In the genomic region with DNA sequence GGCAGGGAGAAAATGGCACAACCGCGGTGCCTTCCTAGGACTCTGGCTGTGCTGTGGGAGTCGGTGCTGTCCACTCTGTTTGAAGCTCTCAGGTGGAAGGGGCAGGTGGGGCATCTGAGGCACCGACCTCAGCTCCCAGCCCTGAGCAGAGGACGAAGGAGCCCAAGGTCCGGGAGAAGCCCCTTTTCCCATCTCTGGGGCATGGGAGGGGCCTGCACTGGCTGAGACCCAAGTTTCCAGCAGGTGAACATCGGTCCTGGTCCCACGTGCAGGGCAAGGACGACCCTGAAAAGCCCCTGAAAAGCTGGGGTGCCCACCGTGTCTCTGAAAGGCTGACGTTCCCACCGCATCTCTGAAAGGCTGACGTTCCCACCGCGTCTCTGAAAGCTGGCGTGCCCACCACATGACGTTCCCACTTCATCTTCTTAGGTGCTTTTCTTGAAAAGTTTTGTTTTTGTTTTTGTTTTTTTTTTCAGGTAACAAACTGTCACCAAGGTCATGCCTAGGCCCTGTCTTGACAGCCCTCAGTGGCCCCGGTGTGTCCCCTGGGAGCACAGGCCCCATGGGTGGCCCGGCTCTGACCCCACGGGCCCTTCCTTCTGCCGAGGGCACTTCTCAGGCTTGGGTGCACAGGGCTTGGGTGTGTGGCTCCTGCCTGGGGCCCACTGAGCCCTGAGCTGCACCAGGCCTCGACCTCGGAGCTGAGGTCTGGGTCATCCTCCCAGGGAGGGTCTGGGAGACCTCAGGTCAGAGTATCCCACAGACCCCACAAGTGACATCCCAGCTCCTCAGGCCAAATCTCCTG, we compare ENCODE assay signal across 14 cellular contexts. TPM values are rescaled to one million over a fixed set of nuclear protein-coding genes. Genes with fewer than 3 reads are reported as not detected.
DNase-seq lines count a peak whose midpoint lies in the region; ATAC-seq, FAIRE-seq and TF ChIP-seq lines count a peak whose summit lies in the region.
"Had no signal": no experiment of that assay in that cellular context is flagged by ENCODE, and none has a peak within 500 bp of the region (broad histone marks: within the 10 kb centered on the region; RNA-seq: fewer than 3 reads in every experiment).

No MANE protein-coding gene starts in this region.

- H3K4me3 ChIP-seq in right lobe of liver: no peak overlapping the region
- H3K4me3 ChIP-seq in HepG2 (replicated peaks in 1 of 3; ENCODE audit: insufficient read depth in 1 of 3, low read depth in 2 of 3, low read length in 3 of 3): no peak overlapping the region
- no peak overlapping the region for H3K4me3 ChIP-seq in HAP-1
- H3K4me3 ChIP-seq: ovary, SK-N-MC, skin epidermis had no signal

- POLR2A ChIA-PET in HepG2 (lab: Yijun Ruan, JAX): no interaction called here

- H3K36me3 Mint-ChIP-seq in effector memory CD8-positive, alpha-beta T cell (ENCODE audit: insufficient read depth): peaks cover 2% of the 10 kb centered on the region
- H3K36me3 Mint-ChIP-seq in nephron progenitor cell (ENCODE audit: low read depth): no peaks in the 10 kb centered on the region

- CTCF ChIA-PET in HepG2 (lab: Yijun Ruan, JAX; ENCODE audit: low intra/inter-chr PET ratio, low total read pairs): no interaction called here

- no peak for FAIRE-seq in HepG2 (lab: Jason Lieb, UNC)

- TF ChIP-seq EP300 in HepG2 (IDR thresholded peaks at IDR 0.05; ENCODE audit: low read depth in 2 of 2, low read length in 2 of 2) (no peak), HepG2 (CRISPR knock-in tag; IDR thresholded peaks at IDR 0.05; ENCODE audit: borderline replicate concordance) (no peak)

- no TSS peak for BruUV-seq in HepG2 (replicated peaks; lab: Mats Ljungman, UMichigan)

- H3K9ac ChIP-seq in HepG2 (ENCODE audit: insufficient read depth, low read depth, low read length): no peak overlapping the region

- no peaks in the 10 kb centered on the region for H3K79me2 ChIP-seq in HepG2 (ENCODE audit: insufficient read depth, low read length)

- H3K9me3 ChIP-seq in right lobe of liver (no peaks in the 10 kb centered on the region), HepG2 (ENCODE audit: low read length) (no peaks in the 10 kb centered on the region), HAP-1 (no peaks in the 10 kb centered on the region)
- H3K9me3 ChIP-seq: ovary had no signal

- H3K27ac ChIP-seq in right lobe of liver (no peak overlapping the region), HepG2 (ENCODE audit: extremely low read length, insufficient read depth, low read length) (no peak overlapping the region)
- H3K27ac ChIP-seq: HL-60, ovary, SK-N-MC, skin epidermis had no signal

- H3K4me1 ChIP-seq in right lobe of liver: no peaks in the 10 kb centered on the region
- peaks cover 28% of the 10 kb centered on the region for H3K4me1 ChIP-seq in HepG2 (ENCODE audit: insufficient read depth, low read length)
- no peaks in the 10 kb centered on the region for H3K4me1 ChIP-seq in HAP-1

- no peaks in the 10 kb centered on the region for H3K27me3 ChIP-seq in right lobe of liver
- H3K27me3 ChIP-seq in HepG2 (ENCODE audit: control insufficient read depth in 1 of 2, insufficient read depth in 2 of 2, low read length in 2 of 2): peaks cover 25 to 74% of the 10 kb centered on the region in 2 experiments; a peak in 4 of 5 replicates
- H3K27me3 ChIP-seq in HAP-1 (ENCODE audit: low read depth): peaks cover 11% of the 10 kb centered on the region
- H3K27me3 ChIP-seq: ovary had no signal

- intact Hi-C loops in right lobe of liver (cut with DNase I) (no loop called here), HepG2 (cut with micrococcal nuclease; ENCODE audit: unreplicated experiment) (no loop called here)

- ATAC-seq in right lobe of liver: no peak
- ATAC-seq in HepG2: no peak
- ATAC-seq in effector memory CD8-positive, alpha-beta T cell (replicated peaks): no peak
- no peak for ATAC-seq in left lobe of liver

- peaks cover 5 to 16% of the 10 kb centered on the region in 2 donors for H3K4me1 Mint-ChIP-seq in effector memory CD8-positive, alpha-beta T cell (ENCODE audit: low read depth in 2 of 2)
- H3K4me1 Mint-ChIP-seq in nephron progenitor cell: peaks cover 8% of the 10 kb centered on the region

- TF ChIP-seq CTCF in right lobe of liver (IDR thresholded peaks at IDR 0.05) (no peak), HepG2 (CRISPR knock-in tag; IDR thresholded peaks at IDR 0.05) (no peak), nephron progenitor cell (IDR thresholded peaks at IDR 0.05) (no peak)

- peaks cover 0 to 28% of the 10 kb centered on the region in 2 donors for H3K27me3 Mint-ChIP-seq in effector memory CD8-positive, alpha-beta T cell
- H3K27me3 Mint-ChIP-seq in nephron progenitor cell (ENCODE audit: low read depth, poor library complexity): peaks cover 35% of the 10 kb centered on the region

- TF ChIP-seq POLR2A in right lobe of liver (IDR thresholded peaks at IDR 0.05) (no peak), HepG2 (IDR thresholded peaks at IDR 0.05; ENCODE audit: insufficient read depth in 1 of 2, low read depth in 2 of 2, low read length in 2 of 2) (no peak)

- H3K4me2 ChIP-seq in HepG2 (ENCODE audit: low read depth, low read length): no peak overlapping the region

- 63% methylated on average over 14 of the region's 23 CpGs for WGBS in right lobe of liver (ENCODE audit: insufficient coverage, low coverage, low lambda C conversion rate, missing lambda C conversion rate)
- 41% methylated on average over 14 of the region's 23 CpGs for WGBS in HepG2 (ENCODE audit: low lambda C conversion rate)

- DNase-seq in right lobe of liver (peak in 2 of 3 donors; percentile 14 to 43), HepG2 (ENCODE audit: low spot score) (no peak), nephron progenitor cell (peak; percentile 2), cortex of kidney (lab: John Stamatoyannopoulos, UW) (no peak), left lobe of liver (ENCODE audit: low spot score) (no peak), HAP-1 (ENCODE audit: low spot score in 2 of 2) (no peak)
- DNase-seq in effector memory CD8-positive, alpha-beta T cell: no peak
- DNase-seq: DND-41; NCI-H1694 treated with DMSO at 0.1 percent for 48 hours; stimulated activated CD4-positive, alpha-beta T cell treated with anti-CD3 and anti-CD28 coated beads, Interleukin-4, amount 100 ng/mL, for 4 hours had no signal

- H4K20me1 ChIP-seq in HepG2 (ENCODE audit: insufficient read depth, low read length): no peaks in the 10 kb centered on the region

- H3K4me3 Mint-ChIP-seq in effector memory CD8-positive, alpha-beta T cell: peak overlapping the region in 1 of 2 donors; percentile 19
- H3K4me3 Mint-ChIP-seq in nephron progenitor cell: no peak overlapping the region

- TF ChIP-seq RAD21 in HepG2 (CRISPR knock-in tag; IDR thresholded peaks at IDR 0.05): no peak

- in situ Hi-C loops in HepG2 (cut with HindIII; ENCODE audit: extremely low pct_ligation_motif_present, low pct_unique_long_range_greater_than_20kb): no loop called here
- in situ Hi-C loops in HAP-1 (cut with MboI; ENCODE audit: low sequenced_read_pairs): no loop called here

- H3K9me3 Mint-ChIP-seq in effector memory CD8-positive, alpha-beta T cell: no peaks in the 10 kb centered on the region
- no peaks in the 10 kb centered on the region for H3K9me3 Mint-ChIP-seq in nephron progenitor cell

- peak overlapping the region; percentile 90 for H3K27ac Mint-ChIP-seq in effector memory CD8-positive, alpha-beta T cell
- H3K27ac Mint-ChIP-seq in nephron progenitor cell: no peak overlapping the region

- H2AFZ ChIP-seq in HepG2 (ENCODE audit: low read length): no peak overlapping the region

- H3K36me3 ChIP-seq in right lobe of liver (no peaks in the 10 kb centered on the region), HepG2 (replicated peaks in 1 of 2; ENCODE audit: control insufficient read depth in 1 of 2, insufficient read depth in 2 of 2, low read length in 2 of 2) (no peaks in the 10 kb centered on the region), HAP-1 (replicated peaks) (no peaks in the 10 kb centered on the region)
- H3K36me3 ChIP-seq: ovary had no signal

TF ChIP-seq in HepG2, 621 proteins besides CTCF, POLR2A, EP300 and RAD21 (continues in another document):
- TF ChIP-seq NAIF1 (CRISPR knock-in tag; IDR thresholded peaks at IDR 0.05; ENCODE audit: borderline replicate concordance) (no peak), MIER3 (CRISPR knock-in tag; IDR thresholded peaks at IDR 0.05; ENCODE audit: borderline replicate concordance) (no peak), NFKB2 (CRISPR knock-in tag; IDR thresholded peaks at IDR 0.05; ENCODE audit: borderline replicate concordance) (no peak), HNRNPUL1 (IDR thresholded peaks at IDR 0.05; ENCODE audit: low read depth, low read length) (no peak), ZNF235 (CRISPR knock-in tag; IDR thresholded peaks at IDR 0.05; ENCODE audit: borderline replicate concordance) (no peak), ZNF672 (CRISPR knock-in tag; IDR thresholded peaks at IDR 0.05) (no peak), MATR3 (CRISPR knock-in tag; IDR thresholded peaks at IDR 0.05) (no peak)

RNA-seq across cellular contexts. Expression of gene SLC9A3, which starts 17.8 kb away (rescaled TPM):
- total RNA-seq in right lobe of liver (1 to 10 TPM in 2 of 6 experiments, under 1 TPM in 4; 0.32 to 1.8 (median 0.46) TPM), HepG2 (2016; rRNA removed; fragmentation: Illumina TruSeq; extraction: Trizol) (1.2 and 1.8 TPM in 2 replicates), left lobe of liver (0.81 TPM)
- 0.30 and 0.35 TPM in 2 replicates for total RNA-seq in HepG2 (2016; cell fraction: cytosol; rRNA removed; fragmentation: Illumina TruSeq; extraction: Trizol; ENCODE audit: low read depth)
- total RNA-seq in HepG2 (2016; cell fraction: insoluble cytoplasmic fraction; rRNA removed; fragmentation: Illumina TruSeq; extraction: Trizol): 1.3 and 1.6 TPM in 2 replicates
- total RNA-seq in HepG2 (2016; cell fraction: membrane; rRNA removed; fragmentation: Illumina TruSeq; extraction: Trizol): 1.5 and 1.9 TPM in 2 replicates
- total RNA-seq in HepG2 (2016; cell fraction: nucleus; rRNA removed; fragmentation: Illumina TruSeq; extraction: Trizol): 1.1 and 1.2 TPM in 2 replicates
- polyA plus RNA-seq in HepG2 (2011; rRNA removed): 1.5 and 1.9 TPM in 2 replicates
- 1.4 TPM in 2 replicates for polyA plus RNA-seq in HepG2 (2011; cell fraction: cytosol; rRNA removed)
- polyA plus RNA-seq in HepG2 (2011; cell fraction: nucleus; rRNA removed): 2.2 and 2.4 TPM in 2 replicates
- polyA plus RNA-seq in HepG2 (2012): 1.1 and 1.4 TPM in 2 replicates
- polyA plus RNA-seq in HepG2 (2016; cell fraction: cytosol; fragmentation: Illumina TruSeq; extraction: Trizol; ENCODE audit: low read depth): 0.37 and 0.43 TPM in 2 replicates
- polyA plus RNA-seq in HepG2 (2016; cell fraction: insoluble cytoplasmic fraction; fragmentation: Illumina TruSeq; extraction: Trizol; ENCODE audit: low read depth): 1.7 and 1.8 TPM in 2 replicates
- 1.4 and 1.6 TPM in 2 replicates for polyA plus RNA-seq in HepG2 (2016; cell fraction: membrane; fragmentation: Illumina TruSeq; extraction: Trizol; ENCODE audit: low read depth)
- 1.9 and 2.4 TPM in 2 replicates for polyA plus RNA-seq in HepG2 (2016; cell fraction: nucleus; fragmentation: Illumina TruSeq; extraction: Trizol; ENCODE audit: insufficient read depth, low read depth)
- polyA minus RNA-seq in HepG2 (2011; rRNA and poly(A)+ RNA removed; ENCODE audit: low replicate concordance): 0.76 and 1.0 TPM in 2 replicates
- polyA minus RNA-seq in HepG2 (2011; cell fraction: cytosol; rRNA and poly(A)+ RNA removed): 0.35 and 0.49 TPM in 2 replicates
- 0.99 and 1.0 TPM in 2 replicates for polyA minus RNA-seq in HepG2 (2011; cell fraction: nucleus; rRNA and poly(A)+ RNA removed)

Comparison
In these comparisons a context has a peak if more than half of its experiments do, and no peak if none do; other contexts are left out.
1. DNase-seq: peak in right lobe of liver (2 of 3) and nephron progenitor cell (single experiment); none in HepG2 (single experiment), effector memory CD8-positive, alpha-beta T cell (0 of 3), cortex of kidney (single experiment), left lobe of liver (single experiment) and HAP-1 (0 of 2).